Comparison of ENCODE assay signal across 1 cellular context in genomic region chr3:184337981-184338380, GRCh38.
TF ChIP-seq lines count a peak whose summit lies in the region.

No MANE protein-coding gene starts in this region.

TF ChIP-seq in WTC11, 78 proteins besides CTCF, POLR2A, EP300 and RAD21 (continued from another document):
- TF ChIP-seq PRDM15 (CRISPR knock-in tag; IDR thresholded peaks at IDR 0.05) = no peak
- TF ChIP-seq USF2 (CRISPR knock-in tag; IDR thresholded peaks at IDR 0.05) = no peak
- no peak for TF ChIP-seq ZNF416 (CRISPR knock-in tag; IDR thresholded peaks at IDR 0.05)
- no peak for TF ChIP-seq ZMAT4 (CRISPR knock-in tag; IDR thresholded peaks at IDR 0.05)
- TF ChIP-seq NR2C2 (CRISPR knock-in tag; IDR thresholded peaks at IDR 0.05) = no peak
- TF ChIP-seq SMAD3 (CRISPR knock-in tag; IDR thresholded peaks at IDR 0.05; ENCODE audit: borderline replicate concordance) = no peak
- TF ChIP-seq PRRX2 (CRISPR knock-in tag; IDR thresholded peaks at IDR 0.05) = no peak
- no peak for TF ChIP-seq ATF6 (CRISPR knock-in tag; IDR thresholded peaks at IDR 0.05)
- no peak for TF ChIP-seq ATF3 (CRISPR knock-in tag; conservative IDR thresholded peaks at IDR 0.05)
- TF ChIP-seq ZNF121 (CRISPR knock-in tag; IDR thresholded peaks at IDR 0.05) = no peak
- no peak for TF ChIP-seq ZNF423 (CRISPR knock-in tag; IDR thresholded peaks at IDR 0.05)
- no peak for TF ChIP-seq ELF4 (CRISPR knock-in tag; IDR thresholded peaks at IDR 0.05; ENCODE audit: low read depth)
- TF ChIP-seq E2F1 (CRISPR knock-in tag; IDR thresholded peaks at IDR 0.05) = no peak
- TF ChIP-seq TEAD1 (CRISPR knock-in tag; IDR thresholded peaks at IDR 0.05) = no peak
